Comparison of ENCODE assay signal across 21 cellular contexts in genomic region chr18:67652296-67652695, GRCh38.
"Had no signal": no experiment of that assay in that cellular context is flagged by ENCODE, and none has a peak within 500 bp of the region (broad histone marks: within the 10 kb centered on the region; RNA-seq: fewer than 3 reads in every experiment).

No MANE protein-coding gene starts in this region.

- H3K4me3 ChIP-seq: body of pancreas, heart right ventricle, lower lobe of right lung, ovary, upper lobe of left lung had no signal

- H3K27me3 Mint-ChIP-seq: activated CD4-positive, alpha-beta T cell treated with anti-CD3 and anti-CD28 coated beads, Interleukin-2, amount 10 ng/mL, durations not matched to agents 7 days and 5 days; activated naive CD8-positive, alpha-beta T cell treated with anti-CD3 and anti-CD28 coated beads, Interleukin-2, amount 50 U/mL, for 24 hours; dendritic cell treated with granulocyte-macrophage colony-stimulating factor and Interleukin-4, amounts not matched to agents 40 ng/mL and 50 ng/mL, for 4 days; naive thymus-derived CD8-positive, alpha-beta T cell had no signal

- ATAC-seq: activated CD8-positive, alpha-beta T cell treated with anti-CD3 and anti-CD28 coated beads, Interleukin-2, amount 10 ng/mL, durations not matched to agents 7 days and 5 days; activated naive CD8-positive, alpha-beta T cell treated with anti-CD3 and anti-CD28 coated beads, Interleukin-2, amount 50 U/mL, for 24 hours; lower lobe of right lung; naive thymus-derived CD8-positive, alpha-beta T cell; stimulated activated naive CD8-positive, alpha-beta T cell treated with anti-CD3 and anti-CD28 coated beads, Interleukin-15, Interleukin-2, amounts not matched to agents 100 U/mL and 50 U/mL, for 24 hours had no signal

- H3K9me3 Mint-ChIP-seq: activated CD4-positive, alpha-beta T cell treated with anti-CD3 and anti-CD28 coated beads, Interleukin-2, amount 10 ng/mL, durations not matched to agents 7 days and 5 days; activated naive CD8-positive, alpha-beta T cell treated with anti-CD3 and anti-CD28 coated beads, Interleukin-2, amount 50 U/mL, for 24 hours; activated T-helper 1 cell treated with anti-CD3 and anti-CD28 coated beads, Interleukin-12 subunit alpha, Interleukin-12 subunit beta, Interleukin-2, Interleukin-4 antibody, amounts not matched to agents 30 ng/mL and 10 ng/mL and 1 ng/mL, durations not matched to agents 14 hours and 24 hours and 36 hours; dendritic cell treated with granulocyte-macrophage colony-stimulating factor and Interleukin-4, amounts not matched to agents 40 ng/mL and 50 ng/mL, for 4 days; naive thymus-derived CD8-positive, alpha-beta T cell; T-helper 2 cell treated with Interferon-gamma antibody and Interleukin-4, amounts not matched to agents 5 μg/mL and 100 μg/mL, for 36 hours had no signal

- H3K27ac Mint-ChIP-seq: activated CD4-positive, alpha-beta T cell treated with anti-CD3 and anti-CD28 coated beads, Interleukin-2, amount 10 ng/mL, durations not matched to agents 7 days and 5 days; activated CD8-positive, alpha-beta T cell treated with anti-CD3 and anti-CD28 coated beads, Interleukin-2, amount 10 ng/mL, durations not matched to agents 7 days and 5 days; activated naive CD8-positive, alpha-beta T cell treated with anti-CD3 and anti-CD28 coated beads, Interleukin-2, amount 50 U/mL, for 24 hours; activated T-helper 1 cell treated with anti-CD3 and anti-CD28 coated beads, Interleukin-12 subunit alpha, Interleukin-12 subunit beta, Interleukin-2, Interleukin-4 antibody, amounts not matched to agents 30 ng/mL and 10 ng/mL and 1 ng/mL, durations not matched to agents 14 hours and 24 hours and 36 hours; dendritic cell treated with granulocyte-macrophage colony-stimulating factor and Interleukin-4, amounts not matched to agents 40 ng/mL and 50 ng/mL, for 4 days; naive thymus-derived CD8-positive, alpha-beta T cell; T-helper 2 cell treated with Interferon-gamma antibody and Interleukin-4, amounts not matched to agents 5 μg/mL and 100 μg/mL, for 36 hours had no signal

- H3K9me3 ChIP-seq: body of pancreas, heart right ventricle, lower lobe of right lung, neutrophil, ovary, upper lobe of left lung had no signal

- H3K4me1 Mint-ChIP-seq: activated CD4-positive, alpha-beta T cell treated with anti-CD3 and anti-CD28 coated beads, Interleukin-2, amount 10 ng/mL, durations not matched to agents 7 days and 5 days; activated naive CD8-positive, alpha-beta T cell treated with anti-CD3 and anti-CD28 coated beads, Interleukin-2, amount 50 U/mL, for 24 hours; naive thymus-derived CD8-positive, alpha-beta T cell had no signal

- H3K36me3 ChIP-seq: heart right ventricle, lower lobe of right lung, neutrophil, ovary, upper lobe of left lung, WERI-Rb-1 had no signal

- H3K4me3 Mint-ChIP-seq: activated CD4-positive, alpha-beta T cell treated with anti-CD3 and anti-CD28 coated beads, Interleukin-2, amount 10 ng/mL, durations not matched to agents 7 days and 5 days; activated CD8-positive, alpha-beta T cell treated with anti-CD3 and anti-CD28 coated beads, Interleukin-2, amount 10 ng/mL, durations not matched to agents 7 days and 5 days; activated naive CD8-positive, alpha-beta T cell treated with anti-CD3 and anti-CD28 coated beads, Interleukin-2, amount 50 U/mL, for 24 hours; activated T-helper 1 cell treated with anti-CD3 and anti-CD28 coated beads, Interleukin-12 subunit alpha, Interleukin-12 subunit beta, Interleukin-2, Interleukin-4 antibody, amounts not matched to agents 30 ng/mL and 10 ng/mL and 1 ng/mL, durations not matched to agents 14 hours and 24 hours and 36 hours; dendritic cell treated with granulocyte-macrophage colony-stimulating factor and Interleukin-4, amounts not matched to agents 40 ng/mL and 50 ng/mL, for 4 days; naive thymus-derived CD8-positive, alpha-beta T cell; T-helper 2 cell treated with Interferon-gamma antibody and Interleukin-4, amounts not matched to agents 5 μg/mL and 100 μg/mL, for 36 hours had no signal

- H3K4me1 ChIP-seq: body of pancreas, lower lobe of right lung, upper lobe of left lung had no signal

- H3K27ac ChIP-seq: body of pancreas, heart right ventricle, lower lobe of right lung, neutrophil, ovary, upper lobe of left lung, WERI-Rb-1 had no signal

- DNase-seq: activated CD4-positive, alpha-beta T cell treated with anti-CD3 and anti-CD28 coated beads, Interleukin-2, amount 10 ng/mL, durations not matched to agents 7 days and 5 days; activated CD4-positive, CD25-positive, alpha-beta regulatory T cell treated with anti-CD3 and anti-CD28 coated beads, Interleukin-2, amount 50 U/mL, for 72 hours; activated CD8-positive, alpha-beta T cell treated with anti-CD3 and anti-CD28 coated beads, Interleukin-2, amount 10 ng/mL, durations not matched to agents 7 days and 5 days; activated gamma-delta T cell; activated naive CD4-positive, alpha-beta T cell treated with anti-CD3 and anti-CD28 coated beads, Interleukin-2, amount 50 U/mL, for 16 hours; activated naive CD8-positive, alpha-beta T cell treated with anti-CD3 and anti-CD28 coated beads, Interleukin-2, amount 50 U/mL, for 24 hours; anterior cingulate cortex; body of pancreas; effector CD4-positive, alpha-beta T cell; heart right ventricle; lower lobe of right lung; naive thymus-derived CD8-positive, alpha-beta T cell; ovary; stimulated activated CD4-positive, alpha-beta T cell treated with anti-CD3 and anti-CD28 coated beads, Interleukin-4, amount 100 ng/mL, for 24 hours; stimulated activated naive CD8-positive, alpha-beta T cell treated with anti-CD3 and anti-CD28 coated beads, Interleukin-15, Interleukin-2, amounts not matched to agents 100 U/mL and 50 U/mL, for 24 hours; upper lobe of left lung; WERI-Rb-1 had no signal

- H3K27me3 ChIP-seq: body of pancreas, heart right ventricle, neutrophil, ovary, upper lobe of left lung had no signal

- H3K36me3 Mint-ChIP-seq: naive thymus-derived CD8-positive, alpha-beta T cell had no signal
